18 cellular contexts compared by ENCODE assay signal in genomic region chr13:99072356-99072755, GRCh38.
A peak's percentile ranks its signal among the peaks of the same experiment; 100 is the strongest.
DNase-seq lines count a peak whose midpoint lies in the region; ATAC-seq and TF ChIP-seq lines count a peak whose summit lies in the region.
"Had no signal": no experiment of that assay in that cellular context is flagged by ENCODE, and none has a peak within 500 bp of the region (broad histone marks: within the 10 kb centered on the region; RNA-seq: fewer than 3 reads in every experiment).

No MANE protein-coding gene starts in this region.

- no peaks in the 10 kb centered on the region for H3K27me3 Mint-ChIP-seq in activated CD8-positive, alpha-beta memory T cell treated with anti-CD3 and anti-CD28 coated beads, Interleukin-2, amount 10 ng/mL, durations not matched to agents 7 days and 5 days
- H3K27me3 Mint-ChIP-seq in stimulated activated naive CD8-positive, alpha-beta T cell treated with anti-CD3 and anti-CD28 coated beads, Interleukin-15, amount 100 ng/mL, for 72 hours: no peaks in the 10 kb centered on the region
- H3K27me3 Mint-ChIP-seq in activated T-helper 2 cell treated with anti-CD3 and anti-CD28 coated beads, Interferon-gamma antibody, Interleukin-2, Interleukin-4, amounts not matched to agents 10 μg/mL and 5 μg/mL and 100 μg/mL, durations not matched to agents 14 hours and 24 hours and 36 hours (ENCODE audit: low read depth): no peaks in the 10 kb centered on the region
- H3K27me3 Mint-ChIP-seq: B cell had no signal

- BruUV-seq in A673 (replicated peaks; lab: Mats Ljungman, UMichigan): no TSS peak

- no peak overlapping the region for H3K4me3 Mint-ChIP-seq in activated CD8-positive, alpha-beta memory T cell treated with anti-CD3 and anti-CD28 coated beads, Interleukin-2, amount 10 ng/mL, durations not matched to agents 7 days and 5 days
- no peak overlapping the region for H3K4me3 Mint-ChIP-seq in stimulated activated naive CD8-positive, alpha-beta T cell treated with anti-CD3 and anti-CD28 coated beads, Interleukin-15, amount 100 ng/mL, for 72 hours
- H3K4me3 Mint-ChIP-seq in activated T-helper 2 cell treated with anti-CD3 and anti-CD28 coated beads, Interferon-gamma antibody, Interleukin-2, Interleukin-4, amounts not matched to agents 10 μg/mL and 5 μg/mL and 100 μg/mL, durations not matched to agents 14 hours and 24 hours and 36 hours (ENCODE audit: low read depth): no peak overlapping the region
- H3K4me3 Mint-ChIP-seq: B cell had no signal

- TF ChIP-seq POLR2A in sigmoid colon (IDR thresholded peaks at IDR 0.05): no peak

- H3K9me3 Mint-ChIP-seq in activated CD8-positive, alpha-beta memory T cell treated with anti-CD3 and anti-CD28 coated beads, Interleukin-2, amount 10 ng/mL, durations not matched to agents 7 days and 5 days (ENCODE audit: low read depth): peaks cover 10% of the 10 kb centered on the region
- H3K9me3 Mint-ChIP-seq in stimulated activated naive CD8-positive, alpha-beta T cell treated with anti-CD3 and anti-CD28 coated beads, Interleukin-15, amount 100 ng/mL, for 72 hours: peaks cover 13 to 18% of the 10 kb centered on the region in 2 donors
- peaks cover 20% of the 10 kb centered on the region for H3K9me3 Mint-ChIP-seq in activated T-helper 2 cell treated with anti-CD3 and anti-CD28 coated beads, Interferon-gamma antibody, Interleukin-2, Interleukin-4, amounts not matched to agents 10 μg/mL and 5 μg/mL and 100 μg/mL, durations not matched to agents 14 hours and 24 hours and 36 hours

- CTCF ChIA-PET in activated CD8-positive, alpha-beta memory T cell treated with anti-CD3 and anti-CD28 coated beads, Interleukin-2, amount 10 ng/mL, durations not matched to agents 7 days and 5 days (lab: Charles Lee): interaction anchor here (1.6 kb wide), 1 partner anchor 15 kb away, joined by 3 read pairs; no protein-coding TSS in a partner anchor
- CTCF ChIA-PET in A673 (lab: Charles Lee): no interaction called here

- intact Hi-C loops in activated T-helper 2 cell treated with anti-CD3 and anti-CD28 coated beads, Interferon-gamma antibody, Interleukin-2, Interleukin-4, amounts not matched to agents 10 μg/mL and 5 μg/mL and 100 μg/mL, durations not matched to agents 14 hours and 24 hours and 36 hours (cut with micrococcal nuclease): loop anchor here (2.0 kb wide), 1 partner anchor 20 kb away; no protein-coding TSS in a partner anchor
- intact Hi-C loops in sigmoid colon (cut with DNase I) (no loop called here), lower lobe of right lung (cut with DNase I) (no loop called here), A673 (cut with micrococcal nuclease; ENCODE audit: unreplicated experiment) (no loop called here)

- H3K27me3 ChIP-seq in sigmoid colon (no peaks in the 10 kb centered on the region), lower lobe of right lung (ENCODE audit: low read depth) (no peaks in the 10 kb centered on the region), A673 (replicated peaks; ENCODE audit: insufficient read depth, low read depth, low read length, poor library complexity) (no peaks in the 10 kb centered on the region)

- H3K36me3 Mint-ChIP-seq in activated CD8-positive, alpha-beta memory T cell treated with anti-CD3 and anti-CD28 coated beads, Interleukin-2, amount 10 ng/mL, durations not matched to agents 7 days and 5 days: peaks cover 65% of the 10 kb centered on the region
- peaks cover 69% of the 10 kb centered on the region for H3K36me3 Mint-ChIP-seq in activated T-helper 2 cell treated with anti-CD3 and anti-CD28 coated beads, Interferon-gamma antibody, Interleukin-2, Interleukin-4, amounts not matched to agents 10 μg/mL and 5 μg/mL and 100 μg/mL, durations not matched to agents 14 hours and 24 hours and 36 hours (ENCODE audit: low read depth)

- H3K27ac Mint-ChIP-seq in activated CD8-positive, alpha-beta memory T cell treated with anti-CD3 and anti-CD28 coated beads, Interleukin-2, amount 10 ng/mL, durations not matched to agents 7 days and 5 days: peak overlapping the region; percentile 64
- no peak overlapping the region for H3K27ac Mint-ChIP-seq in stimulated activated naive CD8-positive, alpha-beta T cell treated with anti-CD3 and anti-CD28 coated beads, Interleukin-15, amount 100 ng/mL, for 72 hours
- peak overlapping the region; percentile 14 for H3K27ac Mint-ChIP-seq in activated T-helper 2 cell treated with anti-CD3 and anti-CD28 coated beads, Interferon-gamma antibody, Interleukin-2, Interleukin-4, amounts not matched to agents 10 μg/mL and 5 μg/mL and 100 μg/mL, durations not matched to agents 14 hours and 24 hours and 36 hours
- H3K27ac Mint-ChIP-seq: B cell had no signal

- no peak overlapping the region for H3K4me3 ChIP-seq in sigmoid colon
- H3K4me3 ChIP-seq in lower lobe of right lung: no peak overlapping the region
- no peak overlapping the region for H3K4me3 ChIP-seq in A673 (ENCODE audit: low read depth, low read length, poor library complexity, severe bottlenecking)

- H3K36me3 ChIP-seq in sigmoid colon: no peaks in the 10 kb centered on the region
- H3K36me3 ChIP-seq in lower lobe of right lung: no peaks in the 10 kb centered on the region
- H3K36me3 ChIP-seq in A673 (ENCODE audit: insufficient read depth, low read length, poor library complexity, severe bottlenecking): no peaks in the 10 kb centered on the region

- H3K4me1 ChIP-seq in sigmoid colon (peaks cover 0 to 61% (median 20%) of the 10 kb centered on the region in 4 donors), lower lobe of right lung (peaks cover 19% of the 10 kb centered on the region), A673 (ENCODE audit: insufficient read depth, low read length, poor library complexity, severe bottlenecking) (no peaks in the 10 kb centered on the region)

- 70 to 71% methylated on average over 2 of the region's 2 CpGs for WGBS in sigmoid colon, 2 donors

- ATAC-seq in activated CD8-positive, alpha-beta memory T cell treated with anti-CD3 and anti-CD28 coated beads, Interleukin-2, amount 10 ng/mL, durations not matched to agents 7 days and 5 days: peak; percentile 49
- ATAC-seq in stimulated activated naive CD8-positive, alpha-beta T cell treated with anti-CD3 and anti-CD28 coated beads, Interleukin-15, amount 100 ng/mL, for 72 hours: peak; percentile 54
- ATAC-seq in stimulated activated naive CD8-positive, alpha-beta T cell treated with anti-CD3 and anti-CD28 coated beads, Interleukin-15, Interleukin-2, amounts not matched to agents 100 U/mL and 50 U/mL, for 24 hours: no peak
- ATAC-seq in lower lobe of right lung: no peak
- ATAC-seq: PC-3 had no signal

- TF ChIP-seq CTCF in sigmoid colon (IDR thresholded peaks at IDR 0.05): no peak
- TF ChIP-seq CTCF in lower lobe of right lung (IDR thresholded peaks at IDR 0.05): no peak
- TF ChIP-seq CTCF in A673 (conservative IDR thresholded peaks at IDR 0.05; ENCODE audit: low read depth, low read length): no peak

- peak overlapping the region in 3 of 4 donors; percentile 43 to 79 (median 78) for H3K27ac ChIP-seq in sigmoid colon
- H3K27ac ChIP-seq in lower lobe of right lung: no peak overlapping the region
- H3K27ac ChIP-seq in A673 (ENCODE audit: low read depth, low read length, poor library complexity, severe bottlenecking): no peak overlapping the region
- H3K27ac ChIP-seq: C4-2B had no signal

- no peak for TF ChIP-seq EP300 in sigmoid colon (IDR thresholded peaks at IDR 0.05)

- peaks cover 63% of the 10 kb centered on the region for H3K4me1 Mint-ChIP-seq in activated CD8-positive, alpha-beta memory T cell treated with anti-CD3 and anti-CD28 coated beads, Interleukin-2, amount 10 ng/mL, durations not matched to agents 7 days and 5 days
- peaks cover 65% of the 10 kb centered on the region for H3K4me1 Mint-ChIP-seq in stimulated activated naive CD8-positive, alpha-beta T cell treated with anti-CD3 and anti-CD28 coated beads, Interleukin-15, amount 100 ng/mL, for 72 hours
- H3K4me1 Mint-ChIP-seq in activated T-helper 2 cell treated with anti-CD3 and anti-CD28 coated beads, Interferon-gamma antibody, Interleukin-2, Interleukin-4, amounts not matched to agents 10 μg/mL and 5 μg/mL and 100 μg/mL, durations not matched to agents 14 hours and 24 hours and 36 hours (ENCODE audit: low read depth): peaks cover 68% of the 10 kb centered on the region

- peak; percentile 53 for DNase-seq in activated CD8-positive, alpha-beta memory T cell treated with anti-CD3 and anti-CD28 coated beads, Interleukin-2, amount 10 ng/mL, durations not matched to agents 7 days and 5 days
- no peak for DNase-seq in activated CD8-positive, alpha-beta memory T cell treated with anti-CD3 and anti-CD28 coated beads, Interleukin-2, amount 50 U/mL, for 4 hours
- DNase-seq in stimulated activated naive CD8-positive, alpha-beta T cell treated with anti-CD3 and anti-CD28 coated beads, Interleukin-15, amount 100 ng/mL, for 72 hours: no peak
- DNase-seq in stimulated activated naive CD8-positive, alpha-beta T cell treated with anti-CD3 and anti-CD28 coated beads, Interleukin-15, Interleukin-2, amounts not matched to agents 100 U/mL and 50 U/mL, for 24 hours: no peak
- DNase-seq in activated T-helper 2 cell treated with anti-CD3 and anti-CD28 coated beads, Interferon-gamma antibody, Interleukin-2, Interleukin-4, amounts not matched to agents 10 μg/mL and 5 μg/mL and 100 μg/mL, durations not matched to agents 14 hours and 24 hours and 36 hours (ENCODE audit: low spot score): peak; percentile 45
- DNase-seq in sigmoid colon: no peak
- no peak for DNase-seq in lower lobe of right lung
- no peak for DNase-seq in A673 (ENCODE audit: low spot score)
- DNase-seq: NCI-H1048; NCI-H1694; NCI-H2029 treated with DMSO at 0.1 percent for 48 hours; NCI-H446 treated with DMSO at 0.1 percent for 48 hours; NCI-H526; NCI-H82; NK-92 treated with Interleukin-12 subunit alpha and Interleukin-12 subunit beta, amount 100 ng/mL, for 24 hours; PC-3 had no signal

- POLR2A ChIA-PET in A673 (lab: Charles Lee; ENCODE audit: low non-redundant PET): no interaction called here

- peaks cover 0 to 6% (median 2%) of the 10 kb centered on the region in 4 donors for H3K9me3 ChIP-seq in sigmoid colon
- H3K9me3 ChIP-seq in lower lobe of right lung: peaks cover 8% of the 10 kb centered on the region
- no peaks in the 10 kb centered on the region for H3K9me3 ChIP-seq in A673 (ENCODE audit: low read depth, low read length, poor library complexity, severe bottlenecking)

Comparison
In these comparisons a context has a peak if more than half of its experiments do, and no peak if none do; other contexts are left out.
1. ATAC-seq: peak in activated CD8-positive, alpha-beta memory T cell treated with anti-CD3 and anti-CD28 coated beads, Interleukin-2, amount 10 ng/mL, durations not matched to agents 7 days and 5 days (single experiment) and stimulated activated naive CD8-positive, alpha-beta T cell treated with anti-CD3 and anti-CD28 coated beads, Interleukin-15, amount 100 ng/mL, for 72 hours (single experiment); none in stimulated activated naive CD8-positive, alpha-beta T cell treated with anti-CD3 and anti-CD28 coated beads, Interleukin-15, Interleukin-2, amounts not matched to agents 100 U/mL and 50 U/mL, for 24 hours (single experiment) and lower lobe of right lung (0 of 2).
2. DNase-seq: peak in activated CD8-positive, alpha-beta memory T cell treated with anti-CD3 and anti-CD28 coated beads, Interleukin-2, amount 10 ng/mL, durations not matched to agents 7 days and 5 days (single experiment) and activated T-helper 2 cell treated with anti-CD3 and anti-CD28 coated beads, Interferon-gamma antibody, Interleukin-2, Interleukin-4, amounts not matched to agents 10 μg/mL and 5 μg/mL and 100 μg/mL, durations not matched to agents 14 hours and 24 hours and 36 hours (single experiment); none in activated CD8-positive, alpha-beta memory T cell treated with anti-CD3 and anti-CD28 coated beads, Interleukin-2, amount 50 U/mL, for 4 hours (single experiment), stimulated activated naive CD8-positive, alpha-beta T cell treated with anti-CD3 and anti-CD28 coated beads, Interleukin-15, amount 100 ng/mL, for 72 hours (0 of 2), stimulated activated naive CD8-positive, alpha-beta T cell treated with anti-CD3 and anti-CD28 coated beads, Interleukin-15, Interleukin-2, amounts not matched to agents 100 U/mL and 50 U/mL, for 24 hours (single experiment), sigmoid colon (single experiment), lower lobe of right lung (single experiment) and A673 (single experiment).
3. H3K27ac Mint-ChIP-seq: peak in activated CD8-positive, alpha-beta memory T cell treated with anti-CD3 and anti-CD28 coated beads, Interleukin-2, amount 10 ng/mL, durations not matched to agents 7 days and 5 days (single experiment) and activated T-helper 2 cell treated with anti-CD3 and anti-CD28 coated beads, Interferon-gamma antibody, Interleukin-2, Interleukin-4, amounts not matched to agents 10 μg/mL and 5 μg/mL and 100 μg/mL, durations not matched to agents 14 hours and 24 hours and 36 hours (single experiment); none in stimulated activated naive CD8-positive, alpha-beta T cell treated with anti-CD3 and anti-CD28 coated beads, Interleukin-15, amount 100 ng/mL, for 72 hours (0 of 2).
4. H3K27ac ChIP-seq: peak in sigmoid colon (3 of 4); none in lower lobe of right lung (single experiment) and A673 (single experiment).